ENCODE assay signal across 9 cellular contexts in genomic region chr16:4942481-4942880, GRCh38. TPM values are rescaled to one million over a fixed set of nuclear protein-coding genes. Genes with fewer than 3 reads are reported as not detected.
A peak's percentile ranks its signal among the peaks of the same experiment; 100 is the strongest.
DNase-seq lines count a peak whose midpoint lies in the region; ATAC-seq and TF ChIP-seq lines count a peak whose summit lies in the region.
"Had no signal": no experiment of that assay in that cellular context is flagged by ENCODE, and none has a peak within 500 bp of the region (broad histone marks: within the 10 kb centered on the region; RNA-seq: fewer than 3 reads in every experiment).

No MANE protein-coding gene starts in this region.

- H3K27ac ChIP-seq in GM23248 (peak overlapping the region; percentile 87), SJCRH30 (peak overlapping the region; percentile 81), fibroblast of lung (ENCODE audit: insufficient read depth, low read length) (peak overlapping the region; percentile 95), rectal smooth muscle tissue (ENCODE audit: low read depth, low read length) (peak overlapping the region; percentile 92), caudate nucleus (ENCODE audit: low read depth, low read length) (no peak overlapping the region)

- H3K4me2 ChIP-seq in GM23248 (ENCODE audit: unreplicated experiment) (peak overlapping the region; percentile 76), fibroblast of lung (ENCODE audit: extremely low read depth, insufficient read depth, low read length) (peak overlapping the region; percentile 81)

- POLR2A ChIA-PET in activated CD8-positive, alpha-beta T cell treated with anti-CD3 and anti-CD28 coated beads, Interleukin-2, amount 10 ng/mL, durations not matched to agents 7 days and 5 days (lab: Charles Lee): no interaction called here

- peaks cover 10% of the 10 kb centered on the region for H3K27me3 Mint-ChIP-seq in activated CD8-positive, alpha-beta T cell treated with anti-CD3 and anti-CD28 coated beads, Interleukin-2, amount 10 ng/mL, durations not matched to agents 7 days and 5 days (ENCODE audit: low read depth)

- H3K9me3 ChIP-seq in GM23248 (ENCODE audit: low read depth) (no peaks in the 10 kb centered on the region), SJCRH30 (replicated peaks) (no peaks in the 10 kb centered on the region), fibroblast of lung (ENCODE audit: control insufficient read depth, insufficient read depth, low read depth, low read length) (no peaks in the 10 kb centered on the region), BE2C (no peaks in the 10 kb centered on the region)

- H3K4me1 Mint-ChIP-seq in activated CD8-positive, alpha-beta T cell treated with anti-CD3 and anti-CD28 coated beads, Interleukin-2, amount 10 ng/mL, durations not matched to agents 7 days and 5 days (ENCODE audit: low read depth): no peaks in the 10 kb centered on the region

- CTCF ChIA-PET in activated CD8-positive, alpha-beta T cell treated with anti-CD3 and anti-CD28 coated beads, Interleukin-2, amount 10 ng/mL, durations not matched to agents 7 days and 5 days (lab: Charles Lee): interaction anchor here (1.2 kb wide), 1 partner anchor 14 kb away, joined by 3 read pairs; no protein-coding TSS in a partner anchor

- no peak overlapping the region for H3K27ac Mint-ChIP-seq in activated CD8-positive, alpha-beta T cell treated with anti-CD3 and anti-CD28 coated beads, Interleukin-2, amount 10 ng/mL, durations not matched to agents 7 days and 5 days

- no peaks in the 10 kb centered on the region for H3K9me3 Mint-ChIP-seq in activated CD8-positive, alpha-beta T cell treated with anti-CD3 and anti-CD28 coated beads, Interleukin-2, amount 10 ng/mL, durations not matched to agents 7 days and 5 days (ENCODE audit: insufficient read depth)

- DNase-seq in GM23248 (no peak), SJCRH30 (no peak), fibroblast of lung (ENCODE audit: low read depth in 2 of 2) (no peak), BE2C (no peak), caudate nucleus (lab: John Stamatoyannopoulos, UW) (no peak), cerebellar cortex (ENCODE audit: low spot score) (no peak)
- no peak for DNase-seq in activated CD8-positive, alpha-beta T cell treated with anti-CD3 and anti-CD28 coated beads, Interleukin-2, amount 10 ng/mL, durations not matched to agents 7 days and 5 days
- DNase-seq: NCI-H1105 treated with DMSO at 0.1 percent for 48 hours had no signal

- peak overlapping the region; percentile 60; the same call in 1 of the 2 replicates for H2AFZ ChIP-seq in GM23248
- H2AFZ ChIP-seq in fibroblast of lung (ENCODE audit: low read length): no peak overlapping the region

- H3K4me3 ChIP-seq in GM23248 (peak overlapping the region; percentile 46), SJCRH30 (no peak overlapping the region), fibroblast of lung (replicated peaks in 1 of 4; ENCODE audit: control extremely low read depth in 1 of 4, insufficient read depth in 1 of 4, low read depth in 3 of 4, low read length in 4 of 4) (peak overlapping the region in 1 of 4 experiments; percentile 28), rectal smooth muscle tissue (ENCODE audit: low read length) (peak overlapping the region; percentile 15), BE2C (ENCODE audit: low read depth, low read length) (no peak overlapping the region)

- H3K4me3 Mint-ChIP-seq in activated CD8-positive, alpha-beta T cell treated with anti-CD3 and anti-CD28 coated beads, Interleukin-2, amount 10 ng/mL, durations not matched to agents 7 days and 5 days: no peak overlapping the region

- H3K4me1 ChIP-seq in GM23248 (ENCODE audit: insufficient read depth) (peaks cover 44% of the 10 kb centered on the region), SJCRH30 (peaks cover 42% of the 10 kb centered on the region), fibroblast of lung (ENCODE audit: control insufficient read depth, extremely low read depth, insufficient read depth, low read length) (peaks cover 31% of the 10 kb centered on the region), rectal smooth muscle tissue (ENCODE audit: control insufficient read depth, insufficient read depth, low read length) (peaks cover 32% of the 10 kb centered on the region), BE2C (peaks cover 19% of the 10 kb centered on the region)

- no peaks in the 10 kb centered on the region for H3K79me2 ChIP-seq in GM23248 (ENCODE audit: insufficient read depth)
- H3K79me2 ChIP-seq in fibroblast of lung (ENCODE audit: control insufficient read depth, insufficient read depth, low read length): no peaks in the 10 kb centered on the region

- TF ChIP-seq CTCF in fibroblast of lung (conservative IDR thresholded peaks at IDR 0.05 in 1 of 2, IDR thresholded peaks at IDR 0.05 in 1 of 2; ENCODE audit: low read depth in 1 of 2, low read length in 2 of 2): no peak
- no peak for TF ChIP-seq CTCF in BE2C (IDR thresholded peaks at IDR 0.05; ENCODE audit: low read depth, low read length)

- no peaks in the 10 kb centered on the region for H3K9me2 ChIP-seq in GM23248 (ENCODE audit: insufficient read depth)

- no peaks in the 10 kb centered on the region for H3K36me3 Mint-ChIP-seq in activated CD8-positive, alpha-beta T cell treated with anti-CD3 and anti-CD28 coated beads, Interleukin-2, amount 10 ng/mL, durations not matched to agents 7 days and 5 days (ENCODE audit: low read depth)

- 48 to 51% methylated on average over 9 of the region's 9 CpGs for WGBS in GM23248 (ENCODE audit: low coverage in 1 of 2, low lambda C conversion rate in 2 of 2, missing lambda C conversion rate in 2 of 2), 2 experiments

- no peaks in the 10 kb centered on the region for H4K20me1 ChIP-seq in GM23248 (ENCODE audit: insufficient read depth)
- H4K20me1 ChIP-seq in fibroblast of lung (ENCODE audit: control insufficient read depth, extremely low read depth, insufficient read depth, low read length): no peaks in the 10 kb centered on the region

- ATAC-seq in activated CD8-positive, alpha-beta T cell treated with anti-CD3 and anti-CD28 coated beads, Interleukin-2, amount 10 ng/mL, durations not matched to agents 7 days and 5 days: no peak

- H3K27me3 ChIP-seq in GM23248 (replicated peaks; ENCODE audit: insufficient read depth) (no peaks in the 10 kb centered on the region), SJCRH30 (no peaks in the 10 kb centered on the region), fibroblast of lung (ENCODE audit: control insufficient read depth, insufficient read depth, low read length) (peaks cover 3% of the 10 kb centered on the region), rectal smooth muscle tissue (ENCODE audit: control insufficient read depth, insufficient read depth, low read length) (no peaks in the 10 kb centered on the region), BE2C (peaks cover 8% of the 10 kb centered on the region)

- H3K9ac ChIP-seq in GM23248 (peak overlapping the region; percentile 71), fibroblast of lung (ENCODE audit: insufficient read depth, low read length) (no peak overlapping the region), rectal smooth muscle tissue (ENCODE audit: low read length) (no peak overlapping the region)

- peaks cover 26% of the 10 kb centered on the region for H3F3A ChIP-seq in GM23248 (ENCODE audit: insufficient read depth)

- in situ Hi-C loops in GM23248 (cut with MboI): no loop called here

- H3K36me3 ChIP-seq in GM23248 (ENCODE audit: low read depth) (no peaks in the 10 kb centered on the region), SJCRH30 (no peaks in the 10 kb centered on the region), fibroblast of lung (ENCODE audit: control insufficient read depth, insufficient read depth, low read length) (no peaks in the 10 kb centered on the region), rectal smooth muscle tissue (ENCODE audit: control insufficient read depth, insufficient read depth, low read length) (no peaks in the 10 kb centered on the region), BE2C (no peaks in the 10 kb centered on the region)

RNA-seq across cellular contexts. Expression of gene PPL, which starts 5.5 kb away (rescaled TPM):
- total RNA-seq in GM23248 (2014; rRNA removed; shearing (Covaris generic)): 1.2 and 1.9 TPM in 2 replicates
- 0.94 and 1.7 TPM in 2 replicates for polyA plus RNA-seq in GM23248 (2016; fragmentation: Nextera tagmentation; extraction: Ambion mirVana)
- total RNA-seq in SJCRH30 (2014; rRNA removed; shearing (Covaris generic)): 0.18 and 0.22 TPM in 2 replicates
- 43.7 and 50.5 TPM in 2 replicates for total RNA-seq in fibroblast of lung
- 3.3 and 5.0 TPM in 2 replicates for polyA plus RNA-seq in fibroblast of lung
- polyA plus RNA-seq in fibroblast of lung (2012): 7.1 and 13.2 TPM in 2 replicates
- polyA minus RNA-seq in fibroblast of lung (ENCODE audit: low replicate concordance): 9.0 and 24.6 TPM in 2 replicates
- polyA plus RNA-seq in BE2C (2012; ENCODE audit: insufficient read depth, insufficient read length, low read depth): 2.8 TPM
- total RNA-seq in activated CD8-positive, alpha-beta T cell treated with anti-CD3 and anti-CD28 coated beads, Interleukin-2, amount 10 ng/mL, durations not matched to agents 7 days and 5 days: not detected

RNA-seq across cellular contexts. Expression of gene SEC14L5, which starts 15.6 kb away (rescaled TPM):
- total RNA-seq in GM23248 (2014; rRNA removed; shearing (Covaris generic)): not detected in 2 replicates
- polyA plus RNA-seq in GM23248 (2016; fragmentation: Nextera tagmentation; extraction: Ambion mirVana): not detected in 2 replicates
- total RNA-seq in SJCRH30 (2014; rRNA removed; shearing (Covaris generic)): not detected in 2 replicates
- 0.77 and 0.99 TPM in 2 replicates for total RNA-seq in fibroblast of lung
- 0.05 TPM in 2 replicates for polyA plus RNA-seq in fibroblast of lung
- 0.03 and 0.05 TPM in 2 replicates for polyA plus RNA-seq in fibroblast of lung (2012)
- polyA minus RNA-seq in fibroblast of lung (ENCODE audit: low replicate concordance): not detected in 2 replicates
- polyA plus RNA-seq in BE2C (2012; ENCODE audit: insufficient read depth, insufficient read length, low read depth): not detected
- total RNA-seq in activated CD8-positive, alpha-beta T cell treated with anti-CD3 and anti-CD28 coated beads, Interleukin-2, amount 10 ng/mL, durations not matched to agents 7 days and 5 days: not detected

Comparison
In these comparisons a context has a peak if more than half of its experiments do, and no peak if none do; other contexts are left out.
1. H3K4me3 ChIP-seq: peak in GM23248 (single experiment) and rectal smooth muscle tissue (single experiment); none in SJCRH30 (single experiment) and BE2C (single experiment).
2. RNA of gene PPL, which starts 5.5 kb away (total RNA-seq): 43.7 to 50.5 TPM in fibroblast of lung; 1.2 to 1.9 TPM in GM23248, 0.18 to 0.22 TPM in SJCRH30 and not detected in activated CD8-positive, alpha-beta T cell treated with anti-CD3 and anti-CD28 coated beads, Interleukin-2, amount 10 ng/mL, durations not matched to agents 7 days and 5 days; every median in the first group is over 10 times any median in the second.